ENCODE assay signal across 24 cellular contexts in genomic region chr15:101317473-101317872, GRCh38. TPM values are rescaled to one million over a fixed set of nuclear protein-coding genes. Genes with fewer than 3 reads are reported as not detected.
A peak's percentile ranks its signal among the peaks of the same experiment; 100 is the strongest.
DNase-seq lines count a peak whose midpoint lies in the region; ATAC-seq and TF ChIP-seq lines count a peak whose summit lies in the region.
"Had no signal": no experiment of that assay in that cellular context is flagged by ENCODE, and none has a peak within 500 bp of the region (broad histone marks: within the 10 kb centered on the region; RNA-seq: fewer than 3 reads in every experiment).

No MANE protein-coding gene starts in this region.

- CTCF ChIA-PET in activated CD8-positive, alpha-beta T cell treated with anti-CD3 and anti-CD28 coated beads, Interleukin-2, amount 10 ng/mL, durations not matched to agents 7 days and 5 days (lab: Charles Lee) = interaction anchor here (1.2 to 4.2 kb wide), 3 partner anchors 11 to 324 kb away, joined by 5 to 30 read pairs (median 6); no protein-coding TSS in a partner anchor
- CTCF ChIA-PET in activated CD8-positive, alpha-beta T cell treated with anti-CD3 and anti-CD28 coated beads for 36 hours (lab: Charles Lee) = interaction anchor here (1.3 to 6.9 kb wide), 2 partner anchors 15 to 79 kb away, joined by 3 to 50 read pairs; no protein-coding TSS in a partner anchor

- H3K27ac ChIP-seq in caudate nucleus (ENCODE audit: low read depth, low read length) (peak overlapping the region; percentile 64), esophagus squamous epithelium (peak overlapping the region in 3 of 4 donors; percentile 6 to 61 (median 39))
- H3K27ac ChIP-seq: A549; BLaER1 treated with 17β-estradiol and CSF1 and Interleukin-3, amounts not matched to agents 10 nM and 100 nM had no signal

- POLR2A ChIA-PET in activated CD8-positive, alpha-beta T cell treated with anti-CD3 and anti-CD28 coated beads, Interleukin-2, amount 10 ng/mL, durations not matched to agents 7 days and 5 days (lab: Charles Lee) = no interaction called here
- POLR2A ChIA-PET in activated CD8-positive, alpha-beta T cell treated with anti-CD3 and anti-CD28 coated beads for 36 hours (lab: Charles Lee) = interaction anchor here (1.9 kb wide), 1 partner anchor 22 kb away, joined by 9 read pairs; the partner anchor contains the start of gene SNRPA1

- H3K9me3 ChIP-seq in esophagus squamous epithelium (no peaks in the 10 kb centered on the region), mucosa of descending colon (no peaks in the 10 kb centered on the region)
- H3K9me3 ChIP-seq: A549; BE2C; BLaER1 treated with 17β-estradiol and CSF1 and Interleukin-3, amounts not matched to agents 10 nM and 100 nM had no signal

- no peak overlapping the region for H3K4me3 Mint-ChIP-seq in activated CD8-positive, alpha-beta T cell treated with anti-CD3 and anti-CD28 coated beads, Interleukin-2, amount 10 ng/mL, durations not matched to agents 7 days and 5 days
- no peak overlapping the region for H3K4me3 Mint-ChIP-seq in activated CD8-positive, alpha-beta T cell treated with anti-CD3 and anti-CD28 coated beads for 36 hours
- H3K4me3 Mint-ChIP-seq in activated T-helper 1 cell treated with anti-CD3 and anti-CD28 coated beads, Interleukin-12 subunit alpha, Interleukin-12 subunit beta, Interleukin-2, Interleukin-4 antibody, amounts not matched to agents 30 ng/mL and 10 ng/mL and 1 ng/mL, durations not matched to agents 14 hours and 24 hours and 36 hours = no peak overlapping the region
- H3K4me3 Mint-ChIP-seq: CD4-positive, alpha-beta T cell; CD8-positive, alpha-beta memory T cell; GM23338; H9 had no signal

- H3K36me3 ChIP-seq in esophagus squamous epithelium = no peaks in the 10 kb centered on the region
- no peaks in the 10 kb centered on the region for H3K36me3 ChIP-seq in mucosa of descending colon (ENCODE audit: low read depth)
- H3K36me3 ChIP-seq: BE2C; BLaER1 treated with 17β-estradiol and CSF1 and Interleukin-3, amounts not matched to agents 10 nM and 100 nM had no signal

- 81 to 89% methylated on average over 6 of the region's 6 CpGs for WGBS in esophagus squamous epithelium, 2 donors

- no peaks in the 10 kb centered on the region for H3K27me3 Mint-ChIP-seq in activated CD8-positive, alpha-beta T cell treated with anti-CD3 and anti-CD28 coated beads, Interleukin-2, amount 10 ng/mL, durations not matched to agents 7 days and 5 days (ENCODE audit: low read depth)
- H3K27me3 Mint-ChIP-seq in activated CD8-positive, alpha-beta T cell treated with anti-CD3 and anti-CD28 coated beads for 36 hours = no peaks in the 10 kb centered on the region
- peaks cover 4% of the 10 kb centered on the region for H3K27me3 Mint-ChIP-seq in activated T-helper 1 cell treated with anti-CD3 and anti-CD28 coated beads, Interleukin-12 subunit alpha, Interleukin-12 subunit beta, Interleukin-2, Interleukin-4 antibody, amounts not matched to agents 30 ng/mL and 10 ng/mL and 1 ng/mL, durations not matched to agents 14 hours and 24 hours and 36 hours (ENCODE audit: insufficient read depth)

- no peak for TF ChIP-seq POLR2A in esophagus squamous epithelium (IDR thresholded peaks at IDR 0.05)

- peak overlapping the region; percentile 29 for H3K27ac Mint-ChIP-seq in activated CD8-positive, alpha-beta T cell treated with anti-CD3 and anti-CD28 coated beads, Interleukin-2, amount 10 ng/mL, durations not matched to agents 7 days and 5 days
- H3K27ac Mint-ChIP-seq in activated CD8-positive, alpha-beta T cell treated with anti-CD3 and anti-CD28 coated beads for 36 hours = no peak overlapping the region
- peak overlapping the region; percentile 29 for H3K27ac Mint-ChIP-seq in activated T-helper 1 cell treated with anti-CD3 and anti-CD28 coated beads, Interleukin-12 subunit alpha, Interleukin-12 subunit beta, Interleukin-2, Interleukin-4 antibody, amounts not matched to agents 30 ng/mL and 10 ng/mL and 1 ng/mL, durations not matched to agents 14 hours and 24 hours and 36 hours
- H3K27ac Mint-ChIP-seq: CD14-positive monocyte; CD4-positive, alpha-beta T cell; GM23338; H9 had no signal

- H3K27me3 ChIP-seq in esophagus squamous epithelium = peaks cover 0 to 24% (median 0%) of the 10 kb centered on the region in 4 donors
- H3K27me3 ChIP-seq: BE2C; BLaER1 treated with 17β-estradiol and CSF1 and Interleukin-3, amounts not matched to agents 10 nM and 100 nM had no signal

- intact Hi-C loops in activated CD8-positive, alpha-beta T cell treated with anti-CD3 and anti-CD28 coated beads for 36 hours (cut with micrococcal nuclease) = no loop called here
- intact Hi-C loops in activated T-helper 1 cell treated with anti-CD3 and anti-CD28 coated beads, Interleukin-12 subunit alpha, Interleukin-12 subunit beta, Interleukin-2, Interleukin-4 antibody, amounts not matched to agents 30 ng/mL and 10 ng/mL and 1 ng/mL, durations not matched to agents 14 hours and 24 hours and 36 hours (cut with micrococcal nuclease) = no loop called here
- intact Hi-C loops in esophagus squamous epithelium (cut with DNase I) (no loop called here), mucosa of descending colon (cut with DNase I, micrococcal nuclease) (no loop called here)

- no peak for TF ChIP-seq CTCF in activated CD8-positive, alpha-beta T cell treated with anti-CD3 and anti-CD28 coated beads for 36 hours (IDR thresholded peaks at IDR 0.05)
- TF ChIP-seq CTCF in esophagus squamous epithelium (IDR thresholded peaks at IDR 0.05) (no peak), mucosa of descending colon (IDR thresholded peaks at IDR 0.05) (no peak)

- H3K4me1 ChIP-seq in esophagus squamous epithelium (peaks cover 0 to 12% (median 0%) of the 10 kb centered on the region in 3 donors), mucosa of descending colon (ENCODE audit: low read depth) (no peaks in the 10 kb centered on the region)
- H3K4me1 ChIP-seq: A549, BE2C had no signal

- no peak for ATAC-seq in activated CD8-positive, alpha-beta T cell treated with anti-CD3 and anti-CD28 coated beads, Interleukin-2, amount 10 ng/mL, durations not matched to agents 7 days and 5 days
- ATAC-seq in activated CD8-positive, alpha-beta T cell treated with anti-CD3 and anti-CD28 coated beads for 36 hours = no peak
- ATAC-seq in mucosa of descending colon = no peak
- ATAC-seq: A549, GM12878, GM23338, HCT116 had no signal

- no peaks in the 10 kb centered on the region for H3K36me3 Mint-ChIP-seq in activated CD8-positive, alpha-beta T cell treated with anti-CD3 and anti-CD28 coated beads, Interleukin-2, amount 10 ng/mL, durations not matched to agents 7 days and 5 days (ENCODE audit: low read depth)
- H3K36me3 Mint-ChIP-seq in activated CD8-positive, alpha-beta T cell treated with anti-CD3 and anti-CD28 coated beads for 36 hours (ENCODE audit: low read depth) = no peaks in the 10 kb centered on the region
- H3K36me3 Mint-ChIP-seq in activated T-helper 1 cell treated with anti-CD3 and anti-CD28 coated beads, Interleukin-12 subunit alpha, Interleukin-12 subunit beta, Interleukin-2, Interleukin-4 antibody, amounts not matched to agents 30 ng/mL and 10 ng/mL and 1 ng/mL, durations not matched to agents 14 hours and 24 hours and 36 hours (ENCODE audit: low read depth) = peaks cover 2% of the 10 kb centered on the region
- H3K36me3 Mint-ChIP-seq: CD8-positive, alpha-beta memory T cell had no signal

- no peak for DNase-seq in activated CD8-positive, alpha-beta T cell treated with anti-CD3 and anti-CD28 coated beads, Interleukin-2, amount 10 ng/mL, durations not matched to agents 7 days and 5 days
- no peak for DNase-seq in activated CD8-positive, alpha-beta T cell treated with anti-CD3 and anti-CD28 coated beads for 36 hours
- DNase-seq in activated T-helper 1 cell treated with anti-CD3 and anti-CD28 coated beads, Interleukin-12 subunit alpha, Interleukin-12 subunit beta, Interleukin-2, Interleukin-4 antibody, amounts not matched to agents 30 ng/mL and 10 ng/mL and 1 ng/mL, durations not matched to agents 14 hours and 24 hours and 36 hours (ENCODE audit: low spot score) = no peak
- no peak for DNase-seq in caudate nucleus (lab: John Stamatoyannopoulos, UW)
- no peak for DNase-seq in esophagus squamous epithelium (lab: John Stamatoyannopoulos, UW)
- DNase-seq in mucosa of descending colon = no peak
- no peak for DNase-seq in NCI-H748 treated with DMSO at 0.1 percent for 48 hours (lab: John Stamatoyannopoulos, UW)
- DNase-seq: 8988T; ACHN; AML-193; BE2C; CD4-positive, alpha-beta T cell; CD8-positive, alpha-beta memory T cell; DMS 273 treated with DMSO at 0.1 percent for 48 hours; DMS79; EL; GDM1; H9 had no signal

- H3K4me3 ChIP-seq in esophagus squamous epithelium (no peak overlapping the region), mucosa of descending colon (no peak overlapping the region)
- H3K4me3 ChIP-seq: A549; BLaER1 treated with 17β-estradiol and CSF1 and Interleukin-3, amounts not matched to agents 10 nM and 100 nM; GM12878; GM23338 had no signal

- no peaks in the 10 kb centered on the region for H3K9me3 Mint-ChIP-seq in activated CD8-positive, alpha-beta T cell treated with anti-CD3 and anti-CD28 coated beads, Interleukin-2, amount 10 ng/mL, durations not matched to agents 7 days and 5 days (ENCODE audit: insufficient read depth)
- no peaks in the 10 kb centered on the region for H3K9me3 Mint-ChIP-seq in activated CD8-positive, alpha-beta T cell treated with anti-CD3 and anti-CD28 coated beads for 36 hours
- H3K9me3 Mint-ChIP-seq in activated T-helper 1 cell treated with anti-CD3 and anti-CD28 coated beads, Interleukin-12 subunit alpha, Interleukin-12 subunit beta, Interleukin-2, Interleukin-4 antibody, amounts not matched to agents 30 ng/mL and 10 ng/mL and 1 ng/mL, durations not matched to agents 14 hours and 24 hours and 36 hours = peaks cover 3% of the 10 kb centered on the region
- H3K9me3 Mint-ChIP-seq: GM23338, H9 had no signal

- H3K4me1 Mint-ChIP-seq in activated CD8-positive, alpha-beta T cell treated with anti-CD3 and anti-CD28 coated beads, Interleukin-2, amount 10 ng/mL, durations not matched to agents 7 days and 5 days (ENCODE audit: low read depth) = peaks cover 32% of the 10 kb centered on the region
- H3K4me1 Mint-ChIP-seq in activated CD8-positive, alpha-beta T cell treated with anti-CD3 and anti-CD28 coated beads for 36 hours (ENCODE audit: low read depth) = peaks cover 14% of the 10 kb centered on the region
- H3K4me1 Mint-ChIP-seq in activated T-helper 1 cell treated with anti-CD3 and anti-CD28 coated beads, Interleukin-12 subunit alpha, Interleukin-12 subunit beta, Interleukin-2, Interleukin-4 antibody, amounts not matched to agents 30 ng/mL and 10 ng/mL and 1 ng/mL, durations not matched to agents 14 hours and 24 hours and 36 hours (ENCODE audit: low read depth) = peaks cover 13% of the 10 kb centered on the region

RNA-seq across cellular contexts. Expression of gene SNRPA1, which starts 22.4 kb away (rescaled TPM):
- 100 to 1,000 TPM; 138 to 144 TPM for total RNA-seq in activated CD8-positive, alpha-beta T cell treated with anti-CD3 and anti-CD28 coated beads, Interleukin-2, amount 10 ng/mL, durations not matched to agents 7 days and 5 days
- total RNA-seq in activated CD8-positive, alpha-beta T cell treated with anti-CD3 and anti-CD28 coated beads for 36 hours = 100 to 1,000 TPM; 243 to 249 TPM
- 176 and 184 TPM in 2 replicates for total RNA-seq in activated T-helper 1 cell treated with anti-CD3 and anti-CD28 coated beads, Interleukin-12 subunit alpha, Interleukin-12 subunit beta, Interleukin-2, Interleukin-4 antibody, amounts not matched to agents 30 ng/mL and 10 ng/mL and 1 ng/mL, durations not matched to agents 14 hours and 24 hours and 36 hours
- 10 to 100 TPM; 29.7 to 57.1 (median 47.5) TPM for total RNA-seq in esophagus squamous epithelium
- total RNA-seq in mucosa of descending colon = 10 to 100 TPM; 41.5 to 55.1 (median 52.1) TPM

RNA-seq across cellular contexts. Expression of gene SELENOS, which starts 40.2 kb away (rescaled TPM):
- 10 to 100 TPM; 29.8 to 32.2 TPM for total RNA-seq in activated CD8-positive, alpha-beta T cell treated with anti-CD3 and anti-CD28 coated beads, Interleukin-2, amount 10 ng/mL, durations not matched to agents 7 days and 5 days
- 10 to 100 TPM; 18.8 to 21.6 TPM for total RNA-seq in activated CD8-positive, alpha-beta T cell treated with anti-CD3 and anti-CD28 coated beads for 36 hours
- 47.4 and 53.0 TPM in 2 replicates for total RNA-seq in activated T-helper 1 cell treated with anti-CD3 and anti-CD28 coated beads, Interleukin-12 subunit alpha, Interleukin-12 subunit beta, Interleukin-2, Interleukin-4 antibody, amounts not matched to agents 30 ng/mL and 10 ng/mL and 1 ng/mL, durations not matched to agents 14 hours and 24 hours and 36 hours
- total RNA-seq in esophagus squamous epithelium = 10 to 100 TPM; 57.6 to 69.6 (median 63.4) TPM
- total RNA-seq in mucosa of descending colon = 100 to 1,000 TPM in 2 of 3 donors, 10 to 100 TPM in 1; 78.7 to 118 (median 115) TPM
